Comparison of ENCODE assay signal across 3 cellular contexts in genomic region chr9:37928552-37929430, GRCh38.
TF ChIP-seq lines count a peak whose summit lies in the region.

No MANE protein-coding gene starts in this region.

TF ChIP-seq in SK-N-SH, 30 proteins besides CTCF, POLR2A, EP300 and RAD21:
- no peak for TF ChIP-seq ZBTB33 (IDR thresholded peaks at IDR 0.05; ENCODE audit: borderline replicate concordance, low read depth)
- TF ChIP-seq CHD2 (IDR thresholded peaks at IDR 0.05; ENCODE audit: low read length, partially characterized antibody) = no peak
- TF ChIP-seq EZH2phosphoT487 (IDR thresholded peaks at IDR 0.05; ENCODE audit: borderline replicate concordance, low read depth) = no peak
- TF ChIP-seq JUND (IDR thresholded peaks at IDR 0.05) = no peak
- TF ChIP-seq FOXM1 (IDR thresholded peaks at IDR 0.05; ENCODE audit: low read depth) = no peak
- no peak for TF ChIP-seq GABPA (IDR thresholded peaks at IDR 0.05; ENCODE audit: low read depth)
- no peak for TF ChIP-seq ELF1 (IDR thresholded peaks at IDR 0.05)
- TF ChIP-seq REST (IDR thresholded peaks at IDR 0.05; ENCODE audit: low read depth, low read length) = no peak
- TF ChIP-seq PBX3 (IDR thresholded peaks at IDR 0.05) = no peak
- no peak for TF ChIP-seq TAF1 (IDR thresholded peaks at IDR 0.05; ENCODE audit: borderline replicate concordance, low read depth, low read length)
- no peak for TF ChIP-seq TCF12 (IDR thresholded peaks at IDR 0.05)
- no peak for TF ChIP-seq RXRA (IDR thresholded peaks at IDR 0.05; ENCODE audit: borderline replicate concordance, low read depth)
- TF ChIP-seq SMC3 (IDR thresholded peaks at IDR 0.05; ENCODE audit: low read depth, low read length) = no peak

TF ChIP-seq in SK-N-SH treated with all-trans-retinoic acid at 6 μM for 48 hours, 23 proteins besides CTCF, POLR2A, EP300 and RAD21:
- TF ChIP-seq CREB5 (CRISPR knock-in tag; IDR thresholded peaks at IDR 0.05; ENCODE audit: low read depth) (no peak), ZNF8 (CRISPR knock-in tag; IDR thresholded peaks at IDR 0.05) (no peak), PATZ1 (CRISPR knock-in tag; IDR thresholded peaks at IDR 0.05; ENCODE audit: borderline replicate concordance) (no peak), RARB (CRISPR knock-in tag; IDR thresholded peaks at IDR 0.05) (no peak), TSHZ2 (CRISPR knock-in tag; IDR thresholded peaks at IDR 0.05) (no peak), CSDC2 (CRISPR knock-in tag; IDR thresholded peaks at IDR 0.05) (no peak), TOX (CRISPR knock-in tag; IDR thresholded peaks at IDR 0.05; ENCODE audit: borderline replicate concordance) (no peak), POU6F1 (CRISPR knock-in tag; IDR thresholded peaks at IDR 0.05; ENCODE audit: borderline replicate concordance, low read depth) (no peak)

TF ChIP-seq in HepG2, 621 proteins besides CTCF, POLR2A, EP300 and RAD21:
- TF ChIP-seq HNRNPK (IDR thresholded peaks at IDR 0.05; ENCODE audit: low read depth, low read length, poor library complexity, severe bottlenecking) = no peak
- no peak for TF ChIP-seq ZNF672 (CRISPR knock-in tag; IDR thresholded peaks at IDR 0.05)
- no peak for TF ChIP-seq ZNF329 (CRISPR knock-in tag; IDR thresholded peaks at IDR 0.05; ENCODE audit: low read depth)
- peak; percentile 69 for TF ChIP-seq AGO2 (optimal IDR thresholded peaks at IDR 0.05; ENCODE audit: low read depth, low read length)
- no peak for TF ChIP-seq ZZZ3 (CRISPR knock-in tag; IDR thresholded peaks at IDR 0.05; ENCODE audit: borderline replicate concordance)
- no peak for TF ChIP-seq ATF4 (CRISPR knock-in tag; IDR thresholded peaks at IDR 0.05)
